ENCODE assay signal across 1 cellular context in the genomic region with DNA sequence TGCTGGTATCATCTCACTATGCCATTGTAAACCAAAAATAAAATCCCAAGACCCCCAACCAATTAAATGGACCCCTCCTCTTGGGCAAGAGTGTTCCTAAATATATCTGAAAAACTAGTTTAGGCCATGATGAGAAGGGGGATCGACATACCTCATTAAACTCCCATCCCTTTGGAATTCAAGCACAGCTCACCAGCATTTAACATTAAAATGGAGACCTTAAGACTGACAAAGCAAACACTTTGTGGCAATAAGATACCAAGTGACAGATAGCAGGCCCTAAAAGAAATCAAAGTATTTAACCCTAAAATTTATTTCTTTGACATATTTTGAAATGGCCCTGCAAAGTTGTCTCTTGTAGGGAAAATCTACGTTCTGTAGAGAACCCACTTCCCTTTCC.
TF ChIP-seq lines count a peak whose summit lies in the region.

No MANE protein-coding gene starts in this region.

TF ChIP-seq in WTC11, 78 proteins besides CTCF, POLR2A, EP300 and RAD21 (continued from another document):
- no peak for TF ChIP-seq MLX (CRISPR knock-in tag; IDR thresholded peaks at IDR 0.05)
- no peak for TF ChIP-seq ATF1 (CRISPR knock-in tag; IDR thresholded peaks at IDR 0.05)
- TF ChIP-seq EMX1 (CRISPR knock-in tag; IDR thresholded peaks at IDR 0.05): no peak
- TF ChIP-seq GTF2I (CRISPR knock-in tag; conservative IDR thresholded peaks at IDR 0.05): no peak
- TF ChIP-seq, protein P1, sequence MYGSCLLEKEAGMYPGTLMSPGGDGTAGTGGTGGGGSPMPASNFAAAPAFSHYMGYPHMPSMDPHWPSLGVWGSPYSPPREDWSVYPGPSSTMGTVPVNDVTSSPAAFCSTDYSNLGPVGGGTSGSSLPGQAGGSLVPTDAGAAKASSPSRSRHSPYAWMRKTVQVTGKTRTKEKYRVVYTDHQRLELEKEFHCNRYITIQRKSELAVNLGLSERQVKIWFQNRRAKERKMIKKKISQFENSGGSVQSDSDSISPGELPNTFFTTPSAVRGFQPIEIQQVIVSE (CRISPR knock-in tag; IDR thresholded peaks at IDR 0.05; ENCODE audit: borderline replicate concordance): no peak
- TF ChIP-seq ZNF121 (CRISPR knock-in tag; IDR thresholded peaks at IDR 0.05): no peak
- TF ChIP-seq, protein P2, sequence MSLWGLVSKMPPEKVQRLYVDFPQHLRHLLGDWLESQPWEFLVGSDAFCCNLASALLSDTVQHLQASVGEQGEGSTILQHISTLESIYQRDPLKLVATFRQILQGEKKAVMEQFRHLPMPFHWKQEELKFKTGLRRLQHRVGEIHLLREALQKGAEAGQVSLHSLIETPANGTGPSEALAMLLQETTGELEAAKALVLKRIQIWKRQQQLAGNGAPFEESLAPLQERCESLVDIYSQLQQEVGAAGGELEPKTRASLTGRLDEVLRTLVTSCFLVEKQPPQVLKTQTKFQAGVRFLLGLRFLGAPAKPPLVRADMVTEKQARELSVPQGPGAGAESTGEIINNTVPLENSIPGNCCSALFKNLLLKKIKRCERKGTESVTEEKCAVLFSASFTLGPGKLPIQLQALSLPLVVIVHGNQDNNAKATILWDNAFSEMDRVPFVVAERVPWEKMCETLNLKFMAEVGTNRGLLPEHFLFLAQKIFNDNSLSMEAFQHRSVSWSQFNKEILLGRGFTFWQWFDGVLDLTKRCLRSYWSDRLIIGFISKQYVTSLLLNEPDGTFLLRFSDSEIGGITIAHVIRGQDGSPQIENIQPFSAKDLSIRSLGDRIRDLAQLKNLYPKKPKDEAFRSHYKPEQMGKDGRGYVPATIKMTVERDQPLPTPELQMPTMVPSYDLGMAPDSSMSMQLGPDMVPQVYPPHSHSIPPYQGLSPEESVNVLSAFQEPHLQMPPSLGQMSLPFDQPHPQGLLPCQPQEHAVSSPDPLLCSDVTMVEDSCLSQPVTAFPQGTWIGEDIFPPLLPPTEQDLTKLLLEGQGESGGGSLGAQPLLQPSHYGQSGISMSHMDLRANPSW (CRISPR knock-in tag; conservative IDR thresholded peaks at IDR 0.05; ENCODE audit: low read depth): no peak
- no peak for TF ChIP-seq FOXP1 (CRISPR knock-in tag; IDR thresholded peaks at IDR 0.05; ENCODE audit: borderline replicate concordance)
TF ChIP-seq in WTC11: peak in this region for 0.
